In genomic region chr12:54358620-54358944, GRCh38 we compare ENCODE assay signal across 2 cellular contexts.
TF ChIP-seq lines count a peak whose summit lies in the region.

No MANE protein-coding gene starts in this region.

TF ChIP-seq in endothelial cell of umbilical vein, 7 proteins besides CTCF, POLR2A, EP300 and RAD21 (continued from another document):
- TF ChIP-seq MYC (IDR thresholded peaks at IDR 0.05; ENCODE audit: low read depth, low read length) (no peak), POLR2AphosphoS5 (IDR thresholded peaks at IDR 0.05; ENCODE audit: insufficient read depth, low read depth, low read length) (no peak), MAX (IDR thresholded peaks at IDR 0.05; ENCODE audit: insufficient read depth, insufficient read length) (no peak), FOS (IDR thresholded peaks at IDR 0.05; ENCODE audit: borderline replicate concordance, insufficient read depth, low read length) (no peak)

TF ChIP-seq in neural cell, 6 proteins besides CTCF, POLR2A, EP300 and RAD21 (continued from another document):
- no peak for TF ChIP-seq SMC3 (conservative IDR thresholded peaks at IDR 0.05; ENCODE audit: poor library complexity)
- TF ChIP-seq REST (IDR thresholded peaks at IDR 0.05; ENCODE audit: borderline replicate concordance): no peak
